ENCODE assay signal across 8 cellular contexts in genomic region chr1:156122519-156123355, GRCh38. TPM values are rescaled to one million over a fixed set of nuclear protein-coding genes. Genes with fewer than 3 reads are reported as not detected.
DNase-seq lines count a peak whose midpoint lies in the region; ATAC-seq and TF ChIP-seq lines count a peak whose summit lies in the region.

No MANE protein-coding gene starts in this region.

- peak overlapping the region; percentile 50 for H3K4me3 ChIP-seq in AG04449 (ENCODE audit: low read depth, low read length)

- intact Hi-C loops in activated CD4-positive, alpha-beta memory T cell treated with anti-CD3 and anti-CD28 coated beads for 36 hours (cut with micrococcal nuclease): loop anchor here (1.0 kb wide), 1 partner anchor 8 kb away; the partner anchor contains the start of gene LMNA
- intact Hi-C loops in Right ventricle myocardium inferior (cut with DNase I): loop anchor here (10.0 kb wide), 1 partner anchor 542 kb away; no protein-coding TSS in a partner anchor

- POLR2A ChIA-PET in AG04449 (lab: Yijun Ruan, JAX): interaction anchor here (0.9 to 2.0 kb wide), 7 partner anchors 8 to 90 kb away, joined by 3 to 31 read pairs (median 4); partner anchors contain the start of genes LMNA and PMF1
- POLR2A ChIA-PET in activated CD4-positive, alpha-beta memory T cell treated with anti-CD3 and anti-CD28 coated beads for 36 hours (lab: Charles Lee): interaction anchor here (1.7 to 7.5 kb wide), 3 partner anchors 8 to 25 kb away, joined by 6 to 57 read pairs (median 13); partner anchors contain the start of gene LMNA

- H3K36me3 Mint-ChIP-seq in activated CD4-positive, alpha-beta memory T cell treated with anti-CD3 and anti-CD28 coated beads for 36 hours: peaks cover 13% of the 10 kb centered on the region

- CTCF ChIA-PET in AG04449 (lab: Yijun Ruan, JAX): interaction anchor here (0.8 to 46.3 kb wide), 7 partner anchors 6 to 55 kb away, joined by 4 to 1837 read pairs (median 8); partner anchors contain the start of genes LMNA and MEX3A
- CTCF ChIA-PET in activated CD4-positive, alpha-beta memory T cell treated with anti-CD3 and anti-CD28 coated beads for 36 hours (lab: Charles Lee): interaction anchor here (0.6 to 26.8 kb wide), 2 partner anchors 25 to 37 kb away, joined by 4 to 1097 read pairs; no protein-coding TSS in a partner anchor

- peak; percentile 45 for ATAC-seq in Right ventricle myocardium inferior
- ATAC-seq in GM21381 (IDR thresholded peaks at IDR 0.05; ENCODE audit: unreplicated experiment): no peak

- no peak for TF ChIP-seq CTCF in AG04449 (IDR thresholded peaks at IDR 0.05; ENCODE audit: insufficient read depth, low read length, missing control alignments)

- H3K4me1 Mint-ChIP-seq in activated CD4-positive, alpha-beta memory T cell treated with anti-CD3 and anti-CD28 coated beads for 36 hours (ENCODE audit: low read depth): peaks cover 78% of the 10 kb centered on the region

- peak overlapping the region; percentile 66 for H3K27ac Mint-ChIP-seq in activated CD4-positive, alpha-beta memory T cell treated with anti-CD3 and anti-CD28 coated beads for 36 hours

- no peak for DNase-seq in AG04449 (ENCODE audit: low read depth, low spot score)
- DNase-seq in HK-2 (ENCODE audit: unreplicated experiment): peak; percentile 82
- DNase-seq in activated CD4-positive, alpha-beta memory T cell treated with anti-CD3 and anti-CD28 coated beads for 36 hours: no peak
- DNase-seq in Right ventricle myocardium inferior (ENCODE audit: missing footprints): peak; percentile 83
- peak; percentile 82 for DNase-seq in pons (ENCODE audit: low spot score)
- no peak for DNase-seq in COR-L47 (lab: John Stamatoyannopoulos, UW)
- DNase-seq in NCI-H2029 treated with DMSO at 0.1 percent for 48 hours (lab: John Stamatoyannopoulos, UW): no peak

- H3K9me3 Mint-ChIP-seq in activated CD4-positive, alpha-beta memory T cell treated with anti-CD3 and anti-CD28 coated beads for 36 hours: no peaks in the 10 kb centered on the region

- H3K4me3 Mint-ChIP-seq in activated CD4-positive, alpha-beta memory T cell treated with anti-CD3 and anti-CD28 coated beads for 36 hours: no peak overlapping the region

- H3K27me3 Mint-ChIP-seq in activated CD4-positive, alpha-beta memory T cell treated with anti-CD3 and anti-CD28 coated beads for 36 hours: no peaks in the 10 kb centered on the region

RNA-seq across cellular contexts. Expression of gene LMNA, which starts 8.2 kb away (rescaled TPM):
- 100 to 1,000 TPM; 210 to 211 TPM for total RNA-seq in activated CD4-positive, alpha-beta memory T cell treated with anti-CD3 and anti-CD28 coated beads for 36 hours
- total RNA-seq in Right ventricle myocardium inferior: 288 TPM

RNA-seq across cellular contexts. Expression of gene SEMA4A, which starts 30.6 kb away (rescaled TPM):
- 10 to 100 TPM; 68.2 to 75.1 TPM for total RNA-seq in activated CD4-positive, alpha-beta memory T cell treated with anti-CD3 and anti-CD28 coated beads for 36 hours
- 2.2 TPM for total RNA-seq in Right ventricle myocardium inferior

RNA-seq across cellular contexts. Expression of gene MEX3A, which starts 40.5 kb away (rescaled TPM):
- total RNA-seq in activated CD4-positive, alpha-beta memory T cell treated with anti-CD3 and anti-CD28 coated beads for 36 hours: under 1 TPM; 0.43 to 0.51 TPM
- 0.24 TPM for total RNA-seq in Right ventricle myocardium inferior

Comparison
In these comparisons a context has a peak if more than half of its experiments do, and no peak if none do; other contexts are left out.
1. DNase-seq: peak in HK-2 (single experiment), Right ventricle myocardium inferior (single experiment) and pons (single experiment); none in AG04449 (single experiment), activated CD4-positive, alpha-beta memory T cell treated with anti-CD3 and anti-CD28 coated beads for 36 hours (single experiment), COR-L47 (single experiment) and NCI-H2029 treated with DMSO at 0.1 percent for 48 hours (single experiment).
2. RNA of gene SEMA4A, which starts 30.6 kb away (total RNA-seq): 68.2 to 75.1 TPM in activated CD4-positive, alpha-beta memory T cell treated with anti-CD3 and anti-CD28 coated beads for 36 hours; 2.2 TPM in Right ventricle myocardium inferior (single experiment); every median in the first group is over 10 times any median in the second.